ENCODE assay signal across 19 cellular contexts in the genomic region with DNA sequence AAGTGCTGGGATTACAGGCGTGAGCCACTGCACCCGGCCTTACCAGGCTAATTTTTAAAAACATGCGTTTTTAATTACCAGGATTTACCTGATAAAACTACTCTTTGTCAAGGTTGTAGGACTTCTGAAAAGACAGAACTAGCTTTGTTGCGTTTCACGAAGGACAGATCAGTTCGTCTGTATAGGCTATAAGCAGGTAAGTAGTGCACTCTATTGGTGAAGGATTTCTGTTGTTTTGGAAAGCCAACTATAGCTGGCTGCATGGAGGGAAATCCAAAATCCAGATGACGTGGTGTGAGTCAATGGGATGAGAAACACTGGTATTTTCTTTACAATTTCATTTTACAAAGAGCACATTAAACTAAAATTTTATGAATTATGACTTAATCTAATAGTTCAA.
"Had no signal": no experiment of that assay in that cellular context is flagged by ENCODE, and none has a peak within 500 bp of the region (broad histone marks: within the 10 kb centered on the region; RNA-seq: fewer than 3 reads in every experiment).

No MANE protein-coding gene starts in this region.

- H3K4me2 ChIP-seq: smooth muscle cell had no signal

- H3K4me1 Mint-ChIP-seq: activated CD4-positive, alpha-beta T cell treated with anti-CD3 and anti-CD28 coated beads, Interleukin-2, amount 10 ng/mL, durations not matched to agents 24 days and 14 days had no signal

- H3K4me3 ChIP-seq: breast epithelium, esophagus squamous epithelium, smooth muscle cell, stomach, vagina had no signal

- H3K9me3 Mint-ChIP-seq: activated CD4-positive, alpha-beta T cell treated with anti-CD3 and anti-CD28 coated beads, Interleukin-2, amount 10 ng/mL, durations not matched to agents 24 days and 14 days; activated CD8-positive, alpha-beta T cell treated with anti-CD3 and anti-CD28 coated beads for 36 hours; activated T-cell treated with anti-CD3 and anti-CD28 coated beads, Interleukin-2, amount 50 U/mL, for 24 hours; activated T-helper 2 cell treated with anti-CD3 and anti-CD28 coated beads, Interferon-gamma antibody, Interleukin-2, Interleukin-4, amounts not matched to agents 10 μg/mL and 5 μg/mL and 100 μg/mL, durations not matched to agents 14 hours and 24 hours and 36 hours; natural killer cell treated with Interleukin-12 subunit alpha and Interleukin-12 subunit beta and Interleukin-15 and Interleukin-18, amount 100 ng/mL, for 72 hours had no signal

- H3K79me2 ChIP-seq: parathyroid adenoma had no signal

- H2AFZ ChIP-seq: parathyroid adenoma had no signal

- H3K27ac ChIP-seq: breast epithelium, esophagus squamous epithelium, neutrophil, parathyroid adenoma, stomach, vagina had no signal

- H3K36me3 ChIP-seq: breast epithelium had no signal

- H3K27me3 Mint-ChIP-seq: activated CD4-positive, alpha-beta T cell treated with anti-CD3 and anti-CD28 coated beads, Interleukin-2, amount 10 ng/mL, durations not matched to agents 24 days and 14 days; activated CD8-positive, alpha-beta T cell treated with anti-CD3 and anti-CD28 coated beads for 36 hours; activated T-cell treated with anti-CD3 and anti-CD28 coated beads, Interleukin-2, amount 50 U/mL, for 24 hours; natural killer cell treated with Interleukin-12 subunit alpha and Interleukin-12 subunit beta and Interleukin-15 and Interleukin-18, amount 100 ng/mL, for 72 hours had no signal

- ATAC-seq: activated CD8-positive, alpha-beta T cell treated with anti-CD3 and anti-CD28 coated beads for 36 hours; natural killer cell treated with Interleukin-12 subunit alpha and Interleukin-12 subunit beta and Interleukin-15 and Interleukin-18, amount 100 ng/mL, for 72 hours; sciatic nerve had no signal

- H3K27ac Mint-ChIP-seq: activated CD4-positive, alpha-beta T cell treated with anti-CD3 and anti-CD28 coated beads, Interleukin-2, amount 10 ng/mL, durations not matched to agents 24 days and 14 days; activated CD8-positive, alpha-beta T cell treated with anti-CD3 and anti-CD28 coated beads for 36 hours; activated T-cell treated with anti-CD3 and anti-CD28 coated beads, Interleukin-2, amount 50 U/mL, for 24 hours; activated T-helper 2 cell treated with anti-CD3 and anti-CD28 coated beads, Interferon-gamma antibody, Interleukin-2, Interleukin-4, amounts not matched to agents 10 μg/mL and 5 μg/mL and 100 μg/mL, durations not matched to agents 14 hours and 24 hours and 36 hours; natural killer cell treated with Interleukin-12 subunit alpha and Interleukin-12 subunit beta and Interleukin-15 and Interleukin-18, amount 100 ng/mL, for 72 hours had no signal

- H3K4me1 ChIP-seq: breast epithelium, esophagus squamous epithelium, parathyroid adenoma, vagina had no signal

- H3K27me3 ChIP-seq: breast epithelium, esophagus squamous epithelium, neutrophil, stomach, vagina had no signal

- H3K9me3 ChIP-seq: breast epithelium, esophagus squamous epithelium, neutrophil, stomach, vagina had no signal

- H3K4me3 Mint-ChIP-seq: activated CD4-positive, alpha-beta T cell treated with anti-CD3 and anti-CD28 coated beads, Interleukin-2, amount 10 ng/mL, durations not matched to agents 24 days and 14 days; activated CD8-positive, alpha-beta T cell treated with anti-CD3 and anti-CD28 coated beads for 36 hours; activated T-cell treated with anti-CD3 and anti-CD28 coated beads, Interleukin-2, amount 50 U/mL, for 24 hours; natural killer cell treated with Interleukin-12 subunit alpha and Interleukin-12 subunit beta and Interleukin-15 and Interleukin-18, amount 100 ng/mL, for 72 hours had no signal

- H3K9ac ChIP-seq: parathyroid adenoma had no signal

- DNase-seq: activated CD4-positive, alpha-beta T cell treated with anti-CD3 and anti-CD28 coated beads, Interleukin-2, amount 10 ng/mL, durations not matched to agents 24 days and 14 days; activated CD8-positive, alpha-beta T cell treated with anti-CD3 and anti-CD28 coated beads for 36 hours; activated naive CD4-positive, alpha-beta T cell treated with Interleukin-2 at 50 U/mL for 16 hours; activated T-cell treated with anti-CD3 and anti-CD28 coated beads, Interleukin-2, amount 50 U/mL, for 24 hours; effector CD4-positive, alpha-beta T cell; esophagus squamous epithelium; mesenchymal stem cell; stimulated activated CD4-positive, alpha-beta T cell treated with anti-CD3 and anti-CD28 coated beads, Interleukin-4, amount 100 ng/mL, for 1 hour; stomach; T1000; trophoblast cell had no signal
